Comparison of ENCODE assay signal across 12 cellular contexts in genomic region chr14:49640540-49641417, GRCh38. TPM values are rescaled to one million over a fixed set of nuclear protein-coding genes. Genes with fewer than 3 reads are reported as not detected.
DNase-seq lines count a peak whose midpoint lies in the region; ATAC-seq and TF ChIP-seq lines count a peak whose summit lies in the region.
"Had no signal": no experiment of that assay in that cellular context is flagged by ENCODE, and none has a peak within 500 bp of the region (broad histone marks: within the 10 kb centered on the region; RNA-seq: fewer than 3 reads in every experiment).

No MANE protein-coding gene starts in this region.

- peak in 1 of 2 donors; percentile 67 for TF ChIP-seq POLR2A in adrenal gland (IDR thresholded peaks at IDR 0.05)

- intact Hi-C loops in CD4-positive, alpha-beta memory T cell (cut with micrococcal nuclease), result no loop called here
- intact Hi-C loops in adrenal gland (cut with DNase I), result no loop called here

- H3K9ac ChIP-seq in HUES48 (ENCODE audit: low read depth, low read length), result no peak overlapping the region

- ATAC-seq in naive B cell (ENCODE audit: low read depth in 2 of 2) (no peak), foreskin keratinocyte (no peak)
- ATAC-seq: activated CD4-positive, CD25-positive, alpha-beta regulatory T cell treated with anti-CD3 and anti-CD28 coated beads, Interleukin-2, amount 50 U/mL, for 24 hours had no signal

- H3K4me3 Mint-ChIP-seq in CD4-positive, alpha-beta memory T cell, result no peak overlapping the region
- H3K4me3 Mint-ChIP-seq in naive B cell, result no peak overlapping the region
- H3K4me3 Mint-ChIP-seq: activated T-helper 1 cell treated with anti-CD3 and anti-CD28 coated beads, Interleukin-12 subunit alpha, Interleukin-12 subunit beta, Interleukin-2, Interleukin-4 antibody, amounts not matched to agents 30 ng/mL and 10 ng/mL and 1 ng/mL, durations not matched to agents 14 hours and 24 hours and 36 hours had no signal

- peaks cover 48% of the 10 kb centered on the region for H3K4me1 ChIP-seq in CD4-positive, alpha-beta memory T cell (ENCODE audit: insufficient read depth, low read length)
- H3K4me1 ChIP-seq in HUES48 (ENCODE audit: control insufficient read depth, insufficient read depth, low read length), result peaks cover 6% of the 10 kb centered on the region; the same call in 1 of the 2 replicates
- peaks cover 18 to 35% of the 10 kb centered on the region in 2 donors for H3K4me1 ChIP-seq in adrenal gland (replicated peaks in 1 of 2)
- H3K4me1 ChIP-seq in foreskin keratinocyte, result peaks cover 4% of the 10 kb centered on the region

- TF ChIP-seq CTCF in adrenal gland (IDR thresholded peaks at IDR 0.05) (no peak), foreskin keratinocyte (conservative IDR thresholded peaks at IDR 0.05) (no peak)

- H3K27ac ChIP-seq in CD4-positive, alpha-beta memory T cell (ENCODE audit: low read depth, low read length), result no peak overlapping the region
- H3K27ac ChIP-seq in HUES48 (ENCODE audit: low read depth, low read length) (peak overlapping the region; percentile 67), adrenal gland (peak overlapping the region; percentile 16 to 68 (median 55)), foreskin keratinocyte (no peak overlapping the region)
- H3K27ac ChIP-seq: SJSA1 had no signal

- CTCF ChIA-PET in CD4-positive, alpha-beta memory T cell (lab: Charles Lee; ENCODE audit: partially characterized antibody), result interaction anchor here (0.7 kb wide), 1 partner anchor 1463 kb away, joined by 3 read pairs; no protein-coding TSS in a partner anchor

- H3K27me3 Mint-ChIP-seq in CD4-positive, alpha-beta memory T cell, result no peaks in the 10 kb centered on the region
- H3K27me3 Mint-ChIP-seq in naive B cell, result no peaks in the 10 kb centered on the region

- no peaks in the 10 kb centered on the region for H3K9me3 ChIP-seq in CD4-positive, alpha-beta memory T cell (ENCODE audit: control insufficient read depth in 1 of 2, low read length in 2 of 2)
- no peaks in the 10 kb centered on the region for H3K9me3 ChIP-seq in HUES48 (ENCODE audit: control insufficient read depth, insufficient read depth, low read length)
- H3K9me3 ChIP-seq in adrenal gland (replicated peaks in 1 of 3), result no peaks in the 10 kb centered on the region
- H3K9me3 ChIP-seq: heart left ventricle, SJSA1 had no signal

- DNase-seq in CD4-positive, alpha-beta memory T cell, result no peak
- DNase-seq in adrenal gland (peak in 3 of 7 donors; percentile 47 to 64 (median 54)), naive B cell (no peak), foreskin keratinocyte (no peak), DMS114 treated with DMSO at 0.1 percent for 48 hours (lab: John Stamatoyannopoulos, UW; ENCODE audit: unreplicated experiment) (no peak), DMS79 treated with DMSO at 0.1 percent for 48 hours (lab: John Stamatoyannopoulos, UW) (no peak)
- DNase-seq: Calu3, heart left ventricle had no signal

- no peaks in the 10 kb centered on the region for H3K36me3 ChIP-seq in CD4-positive, alpha-beta memory T cell (ENCODE audit: insufficient read depth, low read length)
- H3K36me3 ChIP-seq in HUES48 (ENCODE audit: control insufficient read depth, insufficient read depth, low read length) (peaks cover 39% of the 10 kb centered on the region), adrenal gland (replicated peaks in 1 of 2) (peaks cover 0 to 5% of the 10 kb centered on the region in 2 donors)

- H3K27me3 ChIP-seq in CD4-positive, alpha-beta memory T cell (ENCODE audit: insufficient read depth, low read length), result no peaks in the 10 kb centered on the region
- no peaks in the 10 kb centered on the region for H3K27me3 ChIP-seq in HUES48 (ENCODE audit: control insufficient read depth, insufficient read depth, low read length)
- H3K27me3 ChIP-seq in adrenal gland, result no peaks in the 10 kb centered on the region
- H3K27me3 ChIP-seq in foreskin keratinocyte, result no peaks in the 10 kb centered on the region
- H3K27me3 ChIP-seq: heart left ventricle, SJSA1 had no signal

- H3K9me3 Mint-ChIP-seq in CD4-positive, alpha-beta memory T cell, result no peaks in the 10 kb centered on the region
- no peaks in the 10 kb centered on the region for H3K9me3 Mint-ChIP-seq in naive B cell
- H3K9me3 Mint-ChIP-seq: activated T-helper 1 cell treated with anti-CD3 and anti-CD28 coated beads, Interleukin-12 subunit alpha, Interleukin-12 subunit beta, Interleukin-2, Interleukin-4 antibody, amounts not matched to agents 30 ng/mL and 10 ng/mL and 1 ng/mL, durations not matched to agents 14 hours and 24 hours and 36 hours had no signal

- POLR2A ChIA-PET in CD4-positive, alpha-beta memory T cell (lab: Charles Lee; ENCODE audit: partially characterized antibody), result interaction anchor here (1.0 to 1.6 kb wide), 5 partner anchors 20 to 222 kb away, joined by 3 to 5 read pairs (median 4); partner anchors contain the start of genes KLHDC2, MGAT2, RPL36AL and RPS29

- WGBS in adrenal gland, 4 donors, result 73 to 85% (median 81%) methylated on average over 7 of the region's 7 CpGs

- no peak overlapping the region for H3K4me3 ChIP-seq in CD4-positive, alpha-beta memory T cell (ENCODE audit: low read length in 2 of 2)
- H3K4me3 ChIP-seq in HUES48 (ENCODE audit: low read depth, low read length) (no peak overlapping the region), adrenal gland (no peak overlapping the region)
- H3K4me3 ChIP-seq: heart left ventricle, SJSA1 had no signal

- H3K27ac Mint-ChIP-seq in CD4-positive, alpha-beta memory T cell, result peak overlapping the region; percentile 29 to 88 (median 67)
- peak overlapping the region in 4 of 6 donors; percentile 15 to 76 (median 66) for H3K27ac Mint-ChIP-seq in naive B cell
- H3K27ac Mint-ChIP-seq: activated T-helper 1 cell treated with anti-CD3 and anti-CD28 coated beads, Interleukin-12 subunit alpha, Interleukin-12 subunit beta, Interleukin-2, Interleukin-4 antibody, amounts not matched to agents 30 ng/mL and 10 ng/mL and 1 ng/mL, durations not matched to agents 14 hours and 24 hours and 36 hours had no signal

- peaks cover 38 to 71% (median 59%) of the 10 kb centered on the region in 4 donors for H3K4me1 Mint-ChIP-seq in CD4-positive, alpha-beta memory T cell
- peaks cover 28 to 69% (median 44%) of the 10 kb centered on the region in 3 donors for H3K4me1 Mint-ChIP-seq in naive B cell

- H3K36me3 Mint-ChIP-seq in CD4-positive, alpha-beta memory T cell, result peaks cover 20 to 25% of the 10 kb centered on the region in 2 donors
- peaks cover 16 to 18% of the 10 kb centered on the region in 2 donors for H3K36me3 Mint-ChIP-seq in naive B cell

RNA-seq across cellular contexts. Expression of gene DNAAF2, which starts 5.7 kb away (rescaled TPM):
- 1 to 10 TPM; 8.7 to 9.8 TPM for total RNA-seq in CD4-positive, alpha-beta memory T cell
- 10 to 100 TPM; 17.9 to 18.1 TPM for polyA plus RNA-seq in CD4-positive, alpha-beta memory T cell
- 10 to 100 TPM in 3 of 8 donors, 1 to 10 TPM in 5; 6.9 to 11.7 (median 9.4) TPM for total RNA-seq in adrenal gland
- polyA plus RNA-seq in adrenal gland, result 1 to 10 TPM; 4.2 to 5.4 (median 4.2) TPM
- polyA plus RNA-seq in naive B cell (ENCODE audit: low read depth in 6 of 6), result 10 to 100 TPM; 16.1 to 28.3 (median 24.8) TPM
- total RNA-seq in foreskin keratinocyte, result 9.9 and 10.3 TPM in 2 replicates
- 4.9 and 6.3 TPM in 2 replicates for polyA plus RNA-seq in foreskin keratinocyte

RNA-seq across cellular contexts. Expression of gene MGAT2, which starts 20.2 kb away (rescaled TPM):
- 10 to 100 TPM; 58.5 to 58.7 TPM for total RNA-seq in CD4-positive, alpha-beta memory T cell
- polyA plus RNA-seq in CD4-positive, alpha-beta memory T cell, result 10 to 100 TPM; 35.7 to 42.3 TPM
- total RNA-seq in adrenal gland (10 to 100 TPM; 35.8 to 87.8 (median 48.7) TPM), foreskin keratinocyte (40.0 and 42.3 TPM in 2 replicates)
- polyA plus RNA-seq in adrenal gland (10 to 100 TPM; 10.3 to 76.1 (median 15.2) TPM), naive B cell (ENCODE audit: low read depth in 6 of 6) (10 to 100 TPM; 27.7 to 33.8 (median 30.0) TPM), foreskin keratinocyte (21.3 and 23.7 TPM in 2 replicates)

RNA-seq across cellular contexts. Expression of gene RPL36AL, which starts 20.4 kb away (rescaled TPM):
- total RNA-seq in CD4-positive, alpha-beta memory T cell, result 100 to 1,000 TPM; 416 to 441 TPM
- 100 to 1,000 TPM; 669 to 761 TPM for polyA plus RNA-seq in CD4-positive, alpha-beta memory T cell
- 100 to 1,000 TPM; 191 to 362 (median 258) TPM for total RNA-seq in adrenal gland
- 100 to 1,000 TPM; 248 to 705 (median 567) TPM for polyA plus RNA-seq in adrenal gland
- polyA plus RNA-seq in naive B cell (ENCODE audit: low read depth in 6 of 6), result 100 to 1,000 TPM; 384 to 554 (median 508) TPM
- total RNA-seq in foreskin keratinocyte, result 328 and 359 TPM in 2 replicates
- polyA plus RNA-seq in foreskin keratinocyte, result 478 and 511 TPM in 2 replicates

RNA-seq across cellular contexts. Expression of gene LRR1, which starts 42.0 kb away (rescaled TPM):
- total RNA-seq in CD4-positive, alpha-beta memory T cell, result 10 to 100 TPM; 13.6 to 16.1 TPM
- 10 to 100 TPM in 1 of 2 donors, 1 to 10 TPM in 1; 9.7 to 11.1 TPM for polyA plus RNA-seq in CD4-positive, alpha-beta memory T cell
- total RNA-seq in adrenal gland (10 to 100 TPM in 4 of 8 donors, 1 to 10 TPM in 4; 7.4 to 20.9 (median 10.1) TPM), foreskin keratinocyte (27.5 and 30.7 TPM in 2 replicates)
- polyA plus RNA-seq in adrenal gland (10 to 100 TPM in 1 of 3 donors, 1 to 10 TPM in 2; 4.7 to 10.3 (median 5.7) TPM), naive B cell (ENCODE audit: low read depth in 6 of 6) (10 to 100 TPM in 3 of 6 donors, 1 to 10 TPM in 3; 9.1 to 13.5 (median 10.1) TPM), foreskin keratinocyte (30.1 and 31.4 TPM in 2 replicates)

RNA-seq across cellular contexts. Expression of gene POLE2, which starts 47.2 kb away (rescaled TPM):
- total RNA-seq in CD4-positive, alpha-beta memory T cell, result 1 to 10 TPM; 1.6 to 1.9 TPM
- polyA plus RNA-seq in CD4-positive, alpha-beta memory T cell, result 1 to 10 TPM; 2.2 to 3.1 TPM
- total RNA-seq in adrenal gland (1 to 10 TPM in 6 of 8 donors, under 1 TPM in 2; 0.95 to 6.5 (median 1.5) TPM), foreskin keratinocyte (26.3 and 27.2 TPM in 2 replicates)
- polyA plus RNA-seq in adrenal gland (1 to 10 TPM; 2.2 to 4.4 (median 2.6) TPM), naive B cell (ENCODE audit: low read depth in 6 of 6) (1 to 10 TPM in 4 of 6 donors, under 1 TPM in 2; 0.34 to 4.7 (median 1.2) TPM), foreskin keratinocyte (20.0 and 23.3 TPM in 2 replicates)

Comparison
In these comparisons a context has a peak if more than half of its experiments do, and no peak if none do; other contexts are left out.
1. H3K27ac ChIP-seq: peak in HUES48 (single experiment) and adrenal gland (5 of 5); none in CD4-positive, alpha-beta memory T cell (single experiment) and foreskin keratinocyte (single experiment).